ENCODE assay signal across 11 cellular contexts in genomic region chr5:88880196-88880595, GRCh38. TPM values are rescaled to one million over a fixed set of nuclear protein-coding genes. Genes with fewer than 3 reads are reported as not detected.
A peak's percentile ranks its signal among the peaks of the same experiment; 100 is the strongest.
DNase-seq lines count a peak whose midpoint lies in the region; ATAC-seq and TF ChIP-seq lines count a peak whose summit lies in the region.
"Had no signal": no experiment of that assay in that cellular context is flagged by ENCODE, and none has a peak within 500 bp of the region (broad histone marks: within the 10 kb centered on the region; RNA-seq: fewer than 3 reads in every experiment).

No MANE protein-coding gene starts in this region.

- H3K27me3 ChIP-seq in heart right ventricle, result no peaks in the 10 kb centered on the region
- H3K27me3 ChIP-seq in upper lobe of right lung, result no peaks in the 10 kb centered on the region
- H3K27me3 ChIP-seq in prostate gland (replicated peaks; ENCODE audit: insufficient read depth), result no peaks in the 10 kb centered on the region

- H3K36me3 ChIP-seq in heart right ventricle (no peaks in the 10 kb centered on the region), upper lobe of right lung (no peaks in the 10 kb centered on the region), prostate gland (no peaks in the 10 kb centered on the region)

- TF ChIP-seq CTCF in heart right ventricle (IDR thresholded peaks at IDR 0.05) (no peak), upper lobe of right lung (IDR thresholded peaks at IDR 0.05) (no peak), prostate gland (IDR thresholded peaks at IDR 0.05) (no peak), nephron progenitor cell (IDR thresholded peaks at IDR 0.05) (no peak)

- TF ChIP-seq POLR2A in prostate gland (IDR thresholded peaks at IDR 0.05), result no peak

- peak overlapping the region; percentile 5 to 83 (median 69) for H3K4me3 ChIP-seq in heart right ventricle
- peak overlapping the region; percentile 75 for H3K4me3 ChIP-seq in upper lobe of right lung
- no peak overlapping the region for H3K4me3 ChIP-seq in prostate gland

- H3K27me3 Mint-ChIP-seq in naive B cell (no peaks in the 10 kb centered on the region), nephron progenitor cell (ENCODE audit: low read depth, poor library complexity) (peaks cover 50% of the 10 kb centered on the region)

- H3K9me3 Mint-ChIP-seq in naive B cell (no peaks in the 10 kb centered on the region), nephron progenitor cell (no peaks in the 10 kb centered on the region)
- H3K9me3 Mint-ChIP-seq: stimulated activated effector memory CD8-positive, alpha-beta T cell treated with anti-CD3 and anti-CD28 coated beads, Interleukin-12 subunit alpha, Interleukin-12 subunit beta, amount 100 ng/mL, for 72 hours had no signal

- peak overlapping the region; percentile 81 to 100 (median 96) for H3K4me3 Mint-ChIP-seq in naive B cell
- no peak overlapping the region for H3K4me3 Mint-ChIP-seq in nephron progenitor cell
- H3K4me3 Mint-ChIP-seq: naive thymus-derived CD4-positive, alpha-beta T cell; stimulated activated effector memory CD8-positive, alpha-beta T cell treated with anti-CD3 and anti-CD28 coated beads, Interleukin-12 subunit alpha, Interleukin-12 subunit beta, amount 100 ng/mL, for 72 hours had no signal

- H3K27ac Mint-ChIP-seq in naive B cell, result peak overlapping the region in 5 of 6 donors; percentile 27 to 86 (median 72)
- H3K27ac Mint-ChIP-seq in nephron progenitor cell, result no peak overlapping the region
- H3K27ac Mint-ChIP-seq: naive thymus-derived CD4-positive, alpha-beta T cell; stimulated activated effector memory CD8-positive, alpha-beta T cell treated with anti-CD3 and anti-CD28 coated beads, Interleukin-12 subunit alpha, Interleukin-12 subunit beta, amount 100 ng/mL, for 72 hours had no signal

- 14 to 28% methylated on average over 1 of the region's 1 CpG for WGBS in heart right ventricle, 2 donors
- 70% methylated on average over 1 of the region's 1 CpG for WGBS in prostate gland

- peak overlapping the region in 9 of 10 donors; percentile 86 to 95 (median 91) for H3K27ac ChIP-seq in heart right ventricle
- H3K27ac ChIP-seq in caudate nucleus (ENCODE audit: low read depth, low read length), result peak overlapping the region; percentile 37
- peak overlapping the region; percentile 91 for H3K27ac ChIP-seq in upper lobe of right lung
- peak overlapping the region in 1 of 2 donors; percentile 12 for H3K27ac ChIP-seq in prostate gland

- no peak for DNase-seq in heart right ventricle
- DNase-seq in Right ventricle myocardium superior, result no peak
- no peak for DNase-seq in caudate nucleus (lab: John Stamatoyannopoulos, UW)
- DNase-seq in naive B cell, result no peak
- DNase-seq in upper lobe of right lung, result no peak
- DNase-seq in prostate gland (ENCODE audit: low spot score), result no peak
- DNase-seq in nephron progenitor cell, result no peak
- DNase-seq: naive thymus-derived CD4-positive, alpha-beta T cell; stimulated activated CD4-positive, alpha-beta T cell treated with anti-CD3 and anti-CD28 coated beads, Interleukin-1b, Interleukin-23, amount 100 ng/mL, for 48 hours had no signal

- ATAC-seq in heart right ventricle (no peak), Right ventricle myocardium superior (ENCODE audit: poor library complexity) (no peak), naive B cell (ENCODE audit: low read depth in 2 of 2) (no peak), upper lobe of right lung (no peak), GM19463 (IDR thresholded peaks at IDR 0.05; ENCODE audit: unreplicated experiment) (no peak)
- ATAC-seq: naive thymus-derived CD4-positive, alpha-beta T cell; stimulated activated effector memory CD8-positive, alpha-beta T cell treated with anti-CD3 and anti-CD28 coated beads, Interleukin-12 subunit alpha, Interleukin-12 subunit beta, amount 100 ng/mL, for 72 hours had no signal

- H3K4me1 Mint-ChIP-seq in naive B cell (peaks cover 25 to 44% (median 38%) of the 10 kb centered on the region in 3 donors), nephron progenitor cell (peaks cover 7% of the 10 kb centered on the region)

- peaks cover 0 to 59% (median 43%) of the 10 kb centered on the region in 9 donors for H3K4me1 ChIP-seq in heart right ventricle
- peaks cover 29% of the 10 kb centered on the region for H3K4me1 ChIP-seq in upper lobe of right lung
- no peaks in the 10 kb centered on the region for H3K4me1 ChIP-seq in prostate gland (replicated peaks)

- intact Hi-C loops in heart right ventricle (cut with DNase I) (loop anchor here in 8 of 10 donors (2.0 to 10.0 kb wide), 12 partner anchors 43 to 1385 kb away; no protein-coding TSS in a partner anchor), Right ventricle myocardium superior (cut with DNase I) (loop anchor here (5.0 kb wide), 3 partner anchors 53 to 148 kb away; no protein-coding TSS in a partner anchor), upper lobe of right lung (cut with DNase I) (no loop called here), prostate gland (cut with DNase I) (loop anchor here (5.0 kb wide), 3 partner anchors 43 to 148 kb away; no protein-coding TSS in a partner anchor)

- no peaks in the 10 kb centered on the region for H3K9me3 ChIP-seq in heart right ventricle
- H3K9me3 ChIP-seq in upper lobe of right lung, result no peaks in the 10 kb centered on the region
- H3K9me3 ChIP-seq in prostate gland, result no peaks in the 10 kb centered on the region

- H3K36me3 Mint-ChIP-seq in naive B cell (peaks cover 9 to 22% of the 10 kb centered on the region in 2 donors), nephron progenitor cell (ENCODE audit: low read depth) (no peaks in the 10 kb centered on the region)
- H3K36me3 Mint-ChIP-seq: naive thymus-derived CD4-positive, alpha-beta T cell; stimulated activated effector memory CD8-positive, alpha-beta T cell treated with anti-CD3 and anti-CD28 coated beads, Interleukin-12 subunit alpha, Interleukin-12 subunit beta, amount 100 ng/mL, for 72 hours had no signal

RNA-seq across cellular contexts. Expression of gene MEF2C, which starts 2.8 kb away (rescaled TPM):
- 10 to 100 TPM; 38.8 to 88.7 (median 70.0) TPM for total RNA-seq in heart right ventricle
- polyA plus RNA-seq in heart right ventricle, result 10 to 100 TPM; 11.2 to 25.6 TPM
- 52.3 TPM for total RNA-seq in Right ventricle myocardium superior
- polyA plus RNA-seq in naive B cell (ENCODE audit: low read depth in 6 of 6), result 100 to 1,000 TPM; 402 to 547 (median 433) TPM
- 51.4 TPM for total RNA-seq in upper lobe of right lung
- 10 to 100 TPM; 13.9 to 44.0 TPM for total RNA-seq in prostate gland

Comparison
In these comparisons a context has a peak if more than half of its experiments do, and no peak if none do; other contexts are left out.
1. H3K4me3 ChIP-seq: peak in heart right ventricle (10 of 10) and upper lobe of right lung (single experiment); none in prostate gland (0 of 2).